In genomic region chr1:155910621-155911121, GRCh38 we compare ENCODE assay signal across 8 cellular contexts. TPM values are rescaled to one million over a fixed set of nuclear protein-coding genes. Genes with fewer than 3 reads are reported as not detected.
A peak's percentile ranks its signal among the peaks of the same experiment; 100 is the strongest.
DNase-seq lines count a peak whose midpoint lies in the region; ATAC-seq, FAIRE-seq and TF ChIP-seq lines count a peak whose summit lies in the region.

No MANE protein-coding gene starts in this region.

- H3K4me3 Mint-ChIP-seq in activated CD4-positive, alpha-beta memory T cell treated with anti-CD3 and anti-CD28 coated beads for 36 hours: peak overlapping the region; percentile 97
- peak overlapping the region; percentile 95 to 100 (median 98) for H3K4me3 Mint-ChIP-seq in naive thymus-derived CD8-positive, alpha-beta T cell

- CTCF ChIA-PET in activated CD4-positive, alpha-beta memory T cell treated with anti-CD3 and anti-CD28 coated beads for 36 hours (lab: Charles Lee): no interaction called here

- peak overlapping the region; percentile 93 for H3K4me2 ChIP-seq in Karpas-422 (ENCODE audit: low read depth, low read length, poor library complexity, severe bottlenecking)

- TF ChIP-seq POLR2A in GM12891 (IDR thresholded peaks at IDR 0.05; ENCODE audit: low read depth, low read length): no peak

- no peaks in the 10 kb centered on the region for H3K27me3 ChIP-seq in Karpas-422 (ENCODE audit: low read length)

- H3K4me1 ChIP-seq in Karpas-422 (ENCODE audit: low read length): peaks cover 20% of the 10 kb centered on the region

- no peak overlapping the region for H2AFZ ChIP-seq in Karpas-422 (ENCODE audit: low read length)

- no peaks in the 10 kb centered on the region for H4K20me1 ChIP-seq in Karpas-422 (ENCODE audit: insufficient read depth, low read depth, low read length)

- intact Hi-C loops in activated CD4-positive, alpha-beta memory T cell treated with anti-CD3 and anti-CD28 coated beads for 36 hours (cut with micrococcal nuclease): loop anchor here (1.0 to 10.0 kb wide), 4 partner anchors 24 to 226 kb away; partner anchors contain the start of genes DAP3, KHDC4, LAMTOR2 and SYT11

- H3K4me1 Mint-ChIP-seq in activated CD4-positive, alpha-beta memory T cell treated with anti-CD3 and anti-CD28 coated beads for 36 hours (ENCODE audit: low read depth): peaks cover 22% of the 10 kb centered on the region
- H3K4me1 Mint-ChIP-seq in naive thymus-derived CD8-positive, alpha-beta T cell: peaks cover 13 to 33% (median 27%) of the 10 kb centered on the region in 4 donors

- peak overlapping the region; percentile 80 for H3K9ac ChIP-seq in Karpas-422 (ENCODE audit: low read length)

- POLR2A ChIA-PET in activated CD4-positive, alpha-beta memory T cell treated with anti-CD3 and anti-CD28 coated beads for 36 hours (lab: Charles Lee): interaction anchor here (0.9 to 1.7 kb wide), 3 partner anchors 24 to 184 kb away, joined by 3 to 4 read pairs (median 4); partner anchors contain the start of genes ARHGEF2 and KHDC4
- POLR2A ChIA-PET in naive thymus-derived CD8-positive, alpha-beta T cell (lab: Charles Lee): interaction anchor here (0.6 to 0.8 kb wide), 2 partner anchors 35 to 338 kb away, joined by 3 read pairs; no protein-coding TSS in a partner anchor

- no peaks in the 10 kb centered on the region for H3K9me3 Mint-ChIP-seq in activated CD4-positive, alpha-beta memory T cell treated with anti-CD3 and anti-CD28 coated beads for 36 hours
- no peaks in the 10 kb centered on the region for H3K9me3 Mint-ChIP-seq in naive thymus-derived CD8-positive, alpha-beta T cell

- H3K4me3 ChIP-seq in AG09309 (ENCODE audit: control insufficient read depth, low read depth, low read length) (peak overlapping the region; percentile 43), Karpas-422 (ENCODE audit: low read length) (peak overlapping the region; percentile 90), fibroblast of pulmonary artery (replicated peaks; ENCODE audit: low read depth, low read length) (peak overlapping the region; percentile 73)

- no peaks in the 10 kb centered on the region for H3K9me3 ChIP-seq in Karpas-422 (ENCODE audit: low read length)

- FAIRE-seq in GM12891 (lab: Jason Lieb, UNC): peak; percentile 74

- peak overlapping the region; percentile 96 for H3K27ac Mint-ChIP-seq in activated CD4-positive, alpha-beta memory T cell treated with anti-CD3 and anti-CD28 coated beads for 36 hours
- H3K27ac Mint-ChIP-seq in naive thymus-derived CD8-positive, alpha-beta T cell: peak overlapping the region; percentile 73 to 99 (median 98)

- H3K36me3 ChIP-seq in Karpas-422 (ENCODE audit: insufficient read depth, low read length): peaks cover 34% of the 10 kb centered on the region; the same call in 1 of the 2 replicates

- H3K27me3 Mint-ChIP-seq in activated CD4-positive, alpha-beta memory T cell treated with anti-CD3 and anti-CD28 coated beads for 36 hours: no peaks in the 10 kb centered on the region
- H3K27me3 Mint-ChIP-seq in naive thymus-derived CD8-positive, alpha-beta T cell: no peaks in the 10 kb centered on the region

- peaks cover 15% of the 10 kb centered on the region for H3K79me2 ChIP-seq in Karpas-422 (ENCODE audit: low read length)

- H3K9me2 ChIP-seq in Karpas-422 (replicated peaks; ENCODE audit: insufficient read depth, low read length): no peaks in the 10 kb centered on the region

- TF ChIP-seq CTCF in AG09309 (IDR thresholded peaks at IDR 0.05; ENCODE audit: control insufficient read depth, insufficient read depth, low read depth, low read length, missing control alignments) (no peak), fibroblast of pulmonary artery (IDR thresholded peaks at IDR 0.05; ENCODE audit: low read length, missing control alignments) (peak; percentile 7)

- H3K27ac ChIP-seq in Karpas-422 (ENCODE audit: low read length): peak overlapping the region; percentile 39; the same call in 1 of the 2 replicates

- H3K36me3 Mint-ChIP-seq in activated CD4-positive, alpha-beta memory T cell treated with anti-CD3 and anti-CD28 coated beads for 36 hours: peaks cover 38% of the 10 kb centered on the region
- peaks cover 0 to 84% (median 7%) of the 10 kb centered on the region in 3 donors for H3K36me3 Mint-ChIP-seq in naive thymus-derived CD8-positive, alpha-beta T cell

- no peak for DNase-seq in AG09309 (ENCODE audit: low read depth)
- DNase-seq in GM12891 (ENCODE audit: insufficient read length, low spot score): no peak
- no peak for DNase-seq in Karpas-422
- peak; percentile 20 for DNase-seq in activated CD4-positive, alpha-beta memory T cell treated with anti-CD3 and anti-CD28 coated beads for 36 hours
- peak; percentile 42 for DNase-seq in fibroblast of pulmonary artery (ENCODE audit: low read depth)
- DNase-seq in naive thymus-derived CD8-positive, alpha-beta T cell: peak in 3 of 10 donors; percentile 14 to 31 (median 18)
- no peak for DNase-seq in GDM1 (lab: John Stamatoyannopoulos, UW)

- ATAC-seq in naive thymus-derived CD8-positive, alpha-beta T cell: peak; percentile 50 to 62
- ATAC-seq in HG03521 (IDR thresholded peaks at IDR 0.05; ENCODE audit: unreplicated experiment): no peak

TF ChIP-seq in GM12891, 5 proteins besides CTCF, POLR2A, EP300 and RAD21:
- no peak for TF ChIP-seq SPI1 (IDR thresholded peaks at IDR 0.05; ENCODE audit: low read depth, low read length)
- no peak for TF ChIP-seq TAF1 (IDR thresholded peaks at IDR 0.05; ENCODE audit: low read depth, low read length)
- TF ChIP-seq PAX5 (IDR thresholded peaks at IDR 0.05; ENCODE audit: insufficient read depth, low read length, severe bottlenecking): no peak

RNA-seq across cellular contexts. Expression of gene RIT1, which starts 0.5 kb away (rescaled TPM):
- polyA plus RNA-seq in GM12891 (2012; ENCODE audit: low read depth, missing spikeins): 19.1 TPM
- 12.2 and 12.8 TPM in 2 replicates for total RNA-seq in Karpas-422 (2014; rRNA removed; shearing (Covaris generic); ENCODE audit: low replicate concordance)
- 10 to 100 TPM; 19.1 to 21.1 TPM for total RNA-seq in activated CD4-positive, alpha-beta memory T cell treated with anti-CD3 and anti-CD28 coated beads for 36 hours
- total RNA-seq in naive thymus-derived CD8-positive, alpha-beta T cell: 10 to 100 TPM; 39.2 to 42.5 TPM
- polyA plus RNA-seq in naive thymus-derived CD8-positive, alpha-beta T cell: 10 to 100 TPM; 16.4 to 18.0 (median 17.0) TPM

RNA-seq across cellular contexts. Expression of gene KHDC4, which starts 23.5 kb away (rescaled TPM):
- polyA plus RNA-seq in GM12891 (2012; ENCODE audit: low read depth, missing spikeins): 27.8 TPM
- 42.7 and 63.2 TPM in 2 replicates for total RNA-seq in Karpas-422 (2014; rRNA removed; shearing (Covaris generic); ENCODE audit: low replicate concordance)
- total RNA-seq in activated CD4-positive, alpha-beta memory T cell treated with anti-CD3 and anti-CD28 coated beads for 36 hours: 10 to 100 TPM; 66.1 to 70.2 TPM
- total RNA-seq in naive thymus-derived CD8-positive, alpha-beta T cell: 100 to 1,000 TPM; 109 to 110 TPM
- polyA plus RNA-seq in naive thymus-derived CD8-positive, alpha-beta T cell: 1 to 10 TPM; 5.0 to 7.2 (median 6.5) TPM

RNA-seq across cellular contexts. Expression of gene RXFP4, which starts 30.8 kb away (rescaled TPM):
- polyA plus RNA-seq in GM12891 (2012; ENCODE audit: low read depth, missing spikeins): not detected
- total RNA-seq in Karpas-422 (2014; rRNA removed; shearing (Covaris generic); ENCODE audit: low replicate concordance): not detected in 2 replicates
- not detected for total RNA-seq in activated CD4-positive, alpha-beta memory T cell treated with anti-CD3 and anti-CD28 coated beads for 36 hours
- not detected for total RNA-seq in naive thymus-derived CD8-positive, alpha-beta T cell
- polyA plus RNA-seq in naive thymus-derived CD8-positive, alpha-beta T cell: under 1 TPM in 1 of 3 donors, not detected in 2; 0.46 TPM

RNA-seq across cellular contexts. Expression of gene SYT11, which starts 51.3 kb away (rescaled TPM):
- polyA plus RNA-seq in GM12891 (2012; ENCODE audit: low read depth, missing spikeins): 10.3 TPM
- total RNA-seq in Karpas-422 (2014; rRNA removed; shearing (Covaris generic); ENCODE audit: low replicate concordance): 40.8 and 51.2 TPM in 2 replicates
- total RNA-seq in activated CD4-positive, alpha-beta memory T cell treated with anti-CD3 and anti-CD28 coated beads for 36 hours: 10 to 100 TPM; 25.0 to 25.1 TPM
- total RNA-seq in naive thymus-derived CD8-positive, alpha-beta T cell: 1 to 10 TPM; 4.0 to 4.1 TPM
- 10 to 100 TPM in 1 of 3 donors, 1 to 10 TPM in 2; 3.1 to 10.4 (median 6.9) TPM for polyA plus RNA-seq in naive thymus-derived CD8-positive, alpha-beta T cell

RNA-seq across cellular contexts. Expression of gene GON4L, which starts 53.7 kb away (rescaled TPM):
- polyA plus RNA-seq in GM12891 (2012; ENCODE audit: low read depth, missing spikeins): 17.1 TPM
- total RNA-seq in Karpas-422 (2014; rRNA removed; shearing (Covaris generic); ENCODE audit: low replicate concordance): 32.9 and 40.3 TPM in 2 replicates
- total RNA-seq in activated CD4-positive, alpha-beta memory T cell treated with anti-CD3 and anti-CD28 coated beads for 36 hours: 10 to 100 TPM; 48.0 to 51.2 TPM
- 100 to 1,000 TPM; 120 to 131 TPM for total RNA-seq in naive thymus-derived CD8-positive, alpha-beta T cell
- 10 to 100 TPM; 20.1 to 38.9 (median 21.3) TPM for polyA plus RNA-seq in naive thymus-derived CD8-positive, alpha-beta T cell

Comparison
In these comparisons a context has a peak if more than half of its experiments do, and no peak if none do; other contexts are left out.
1. DNase-seq: peak in activated CD4-positive, alpha-beta memory T cell treated with anti-CD3 and anti-CD28 coated beads for 36 hours (single experiment) and fibroblast of pulmonary artery (single experiment); none in AG09309 (single experiment), GM12891 (single experiment), Karpas-422 (single experiment) and GDM1 (single experiment).
2. Peak in every context shown above with its lines, with median percentiles within 50 percentile points of each other: H3K4me3 ChIP-seq.